ENCODE assay signal across 8 cellular contexts in genomic region chr14:86654558-86655184, GRCh38.
DNase-seq lines count a peak whose midpoint lies in the region; ATAC-seq and TF ChIP-seq lines count a peak whose summit lies in the region.

No MANE protein-coding gene starts in this region.

- CTCF ChIA-PET in AG04449 (lab: Yijun Ruan, JAX): interaction anchor here (0.8 to 3.1 kb wide), 13 partner anchors 8 to 248 kb away, joined by 3 to 17 read pairs (median 7); no protein-coding TSS in a partner anchor
- CTCF ChIA-PET in activated naive CD4-positive, alpha-beta T cell treated with anti-CD3 and anti-CD28 coated beads, Interleukin-2, amount 10 ng/mL, durations not matched to agents 7 days and 5 days (lab: Charles Lee): interaction anchor here (2.0 kb wide), 1 partner anchor 12 kb away, joined by 6 read pairs; no protein-coding TSS in a partner anchor

- H3K36me3 Mint-ChIP-seq in activated naive CD4-positive, alpha-beta T cell treated with anti-CD3 and anti-CD28 coated beads, Interleukin-2, amount 10 ng/mL, durations not matched to agents 7 days and 5 days: no peaks in the 10 kb centered on the region

- no peaks in the 10 kb centered on the region for H3K4me1 Mint-ChIP-seq in activated naive CD4-positive, alpha-beta T cell treated with anti-CD3 and anti-CD28 coated beads, Interleukin-2, amount 10 ng/mL, durations not matched to agents 7 days and 5 days

- H3K27ac Mint-ChIP-seq in activated naive CD4-positive, alpha-beta T cell treated with anti-CD3 and anti-CD28 coated beads, Interleukin-2, amount 10 ng/mL, durations not matched to agents 7 days and 5 days: no peak overlapping the region

- H3K4me3 ChIP-seq in AG04449 (ENCODE audit: low read depth, low read length) (no peak overlapping the region), GM12875 (ENCODE audit: low read depth, low read length) (no peak overlapping the region)

- TF ChIP-seq CTCF in AG04449 (IDR thresholded peaks at IDR 0.05; ENCODE audit: insufficient read depth, low read length, missing control alignments) (peak; percentile 14), GM12875 (IDR thresholded peaks at IDR 0.05; ENCODE audit: borderline replicate concordance, insufficient read depth, low read depth, low read length) (peak; percentile 31; the same call in 1 of the 2 replicates)

- peaks cover under 1% of the 10 kb centered on the region for H3K9me3 Mint-ChIP-seq in activated naive CD4-positive, alpha-beta T cell treated with anti-CD3 and anti-CD28 coated beads, Interleukin-2, amount 10 ng/mL, durations not matched to agents 7 days and 5 days

- ATAC-seq in stimulated activated naive CD8-positive, alpha-beta T cell treated with anti-CD3 and anti-CD28 coated beads, Interleukin-15, Interleukin-2, amounts not matched to agents 100 U/mL and 50 U/mL, for 24 hours: no peak
- ATAC-seq in esophagus mucosa: no peak

- DNase-seq in AG04449 (ENCODE audit: low read depth, low spot score) (no peak), NCI-H460 (ENCODE audit: extremely low read depth, low read depth) (peak; percentile 52), iris pigment epithelial cell (ENCODE audit: low read depth) (peak; percentile 30), NK-92 (lab: John Stamatoyannopoulos, UW; ENCODE audit: unreplicated experiment) (no peak)
- peak; percentile 37 for DNase-seq in activated naive CD4-positive, alpha-beta T cell treated with anti-CD3 and anti-CD28 coated beads, Interleukin-2, amount 10 ng/mL, durations not matched to agents 7 days and 5 days
- peak; percentile 58 for DNase-seq in stimulated activated naive CD8-positive, alpha-beta T cell treated with anti-CD3 and anti-CD28 coated beads, Interleukin-15, Interleukin-2, amounts not matched to agents 100 U/mL and 50 U/mL, for 24 hours

- no peaks in the 10 kb centered on the region for H3K27me3 Mint-ChIP-seq in activated naive CD4-positive, alpha-beta T cell treated with anti-CD3 and anti-CD28 coated beads, Interleukin-2, amount 10 ng/mL, durations not matched to agents 7 days and 5 days

- no peak overlapping the region for H3K4me3 Mint-ChIP-seq in activated naive CD4-positive, alpha-beta T cell treated with anti-CD3 and anti-CD28 coated beads, Interleukin-2, amount 10 ng/mL, durations not matched to agents 7 days and 5 days

- POLR2A ChIA-PET in AG04449 (lab: Yijun Ruan, JAX): interaction anchor here (0.7 kb wide), 1 partner anchor 194 kb away, joined by 3 read pairs; no protein-coding TSS in a partner anchor

Comparison
In these comparisons a context has a peak if more than half of its experiments do, and no peak if none do; other contexts are left out.
1. DNase-seq: peak in NCI-H460 (single experiment), activated naive CD4-positive, alpha-beta T cell treated with anti-CD3 and anti-CD28 coated beads, Interleukin-2, amount 10 ng/mL, durations not matched to agents 7 days and 5 days (single experiment), iris pigment epithelial cell (single experiment) and stimulated activated naive CD8-positive, alpha-beta T cell treated with anti-CD3 and anti-CD28 coated beads, Interleukin-15, Interleukin-2, amounts not matched to agents 100 U/mL and 50 U/mL, for 24 hours (single experiment); none in AG04449 (single experiment) and NK-92 (single experiment).